ENCODE assay signal across 10 cellular contexts in genomic region chrX:54482839-54483593, GRCh38. TPM values are rescaled to one million over a fixed set of nuclear protein-coding genes. Genes with fewer than 3 reads are reported as not detected.
DNase-seq lines count a peak whose midpoint lies in the region; ATAC-seq and TF ChIP-seq lines count a peak whose summit lies in the region.
"Had no signal": no experiment of that assay in that cellular context is flagged by ENCODE, and none has a peak within 500 bp of the region (broad histone marks: within the 10 kb centered on the region; RNA-seq: fewer than 3 reads in every experiment).

No MANE protein-coding gene starts in this region.

- 0 to 40% methylated on average over 1 to 3 of the region's 21 CpGs for WGBS in gastroesophageal sphincter (ENCODE audit: low coverage in 1 of 2), 2 donors

- peaks cover 10% of the 10 kb centered on the region for H3K27me3 Mint-ChIP-seq in neural progenitor cell (ENCODE audit: insufficient read depth, low read depth)

- TF ChIP-seq POLR2A in gastroesophageal sphincter (IDR thresholded peaks at IDR 0.05): no peak

- H3K4me1 ChIP-seq in ACC112 (ENCODE audit: control insufficient read depth, insufficient read depth, low read length, unreplicated experiment) (peaks cover 13% of the 10 kb centered on the region), gastroesophageal sphincter (peaks cover 0 to 52% (median 0%) of the 10 kb centered on the region in 3 donors), neural progenitor cell (peaks cover 8% of the 10 kb centered on the region)

- H2AFZ ChIP-seq in ACC112 (ENCODE audit: low read length, unreplicated experiment) (no peak overlapping the region), neural progenitor cell (replicated peaks) (no peak overlapping the region)

- peaks cover 42% of the 10 kb centered on the region for H4K20me1 ChIP-seq in neural progenitor cell (ENCODE audit: low read depth)

- no peak for ATAC-seq in gastroesophageal sphincter

- no peak overlapping the region for H3K27ac Mint-ChIP-seq in neural progenitor cell

- no peak for TF ChIP-seq EP300 in gastroesophageal sphincter (IDR thresholded peaks at IDR 0.05)

- POLR2A ChIA-PET in RWPE1 (lab: Yijun Ruan, JAX; ENCODE audit: low non-redundant PET): no interaction called here

- no peak overlapping the region for H3K9ac ChIP-seq in neural progenitor cell

- H3K4me3 Mint-ChIP-seq in neural progenitor cell: peak overlapping the region; percentile 4

- H3K4me2 ChIP-seq in neural progenitor cell: peak overlapping the region; percentile 7

- no peak overlapping the region for H3K4me3 ChIP-seq in ACC112 (ENCODE audit: low read depth, low read length)
- peak overlapping the region; percentile 12 to 37 for H3K4me3 ChIP-seq in gastroesophageal sphincter
- no peak overlapping the region for H3K4me3 ChIP-seq in neural progenitor cell

- CTCF ChIA-PET in RWPE1 (lab: Yijun Ruan, JAX): no interaction called here

- TF ChIP-seq CTCF in RWPE1 (conservative IDR thresholded peaks at IDR 0.05; ENCODE audit: low read depth) (no peak), gastroesophageal sphincter (IDR thresholded peaks at IDR 0.05) (no peak), neural progenitor cell (IDR thresholded peaks at IDR 0.05) (no peak)

- peaks cover 11% of the 10 kb centered on the region for H3K9me3 Mint-ChIP-seq in neural progenitor cell

- no peaks in the 10 kb centered on the region for H3K27me3 ChIP-seq in ACC112 (ENCODE audit: insufficient read depth, low read length)
- no peaks in the 10 kb centered on the region for H3K27me3 ChIP-seq in gastroesophageal sphincter
- H3K27me3 ChIP-seq in neural progenitor cell: no peaks in the 10 kb centered on the region

- DNase-seq in RWPE1 (ENCODE audit: low spot score): no peak
- DNase-seq in neural progenitor cell (ENCODE audit: low spot score): peak; percentile 28
- no peak for DNase-seq in NCI-H187 treated with DMSO at 0.1 percent for 48 hours (lab: John Stamatoyannopoulos, UW)
- DNase-seq in RPMI8226: no peak
- DNase-seq in GM19238 (ENCODE audit: insufficient read length, low spot score): no peak
- DNase-seq in RKO (ENCODE audit: low spot score): no peak
- DNase-seq: Kasumi-1; stimulated activated CD4-positive, alpha-beta T cell treated with anti-CD3 and anti-CD28 coated beads, Interleukin-1b, Interleukin-23, amount 100 ng/mL, for 48 hours had no signal

- no peaks in the 10 kb centered on the region for H3K36me3 Mint-ChIP-seq in neural progenitor cell

- H3K79me2 ChIP-seq in ACC112 (ENCODE audit: control insufficient read depth, insufficient read depth, low read length, unreplicated experiment) (peaks cover 14% of the 10 kb centered on the region), neural progenitor cell (ENCODE audit: low read depth) (peaks cover 38% of the 10 kb centered on the region)

- no peaks in the 10 kb centered on the region for H3F3A ChIP-seq in neural progenitor cell (ENCODE audit: low read depth)

- H3K36me3 ChIP-seq in ACC112 (ENCODE audit: insufficient read depth, low read length) (no peaks in the 10 kb centered on the region), gastroesophageal sphincter (no peaks in the 10 kb centered on the region), neural progenitor cell (no peaks in the 10 kb centered on the region)

- peaks cover 42% of the 10 kb centered on the region for H3K4me1 Mint-ChIP-seq in neural progenitor cell

- H3K27ac ChIP-seq in ACC112 (ENCODE audit: low read depth, low read length) (peak overlapping the region; percentile 30), RWPE1 (peak overlapping the region; percentile 17; the same call in 1 of the 2 replicates), gastroesophageal sphincter (peak overlapping the region in 3 of 4 donors; percentile 66 to 73 (median 73)), neural progenitor cell (no peak overlapping the region)

- H3K9me3 ChIP-seq in gastroesophageal sphincter (no peaks in the 10 kb centered on the region), neural progenitor cell (ENCODE audit: low read depth) (no peaks in the 10 kb centered on the region)

RNA-seq across cellular contexts. Expression of gene FGD1, which starts 13.0 kb away (rescaled TPM):
- total RNA-seq in gastroesophageal sphincter (10 to 100 TPM in 1 of 4 donors, 1 to 10 TPM in 3; 4.2 to 12.0 (median 7.2) TPM), neural progenitor cell (ENCODE audit: low replicate concordance) (8.8 and 16.4 TPM in 2 replicates)

RNA-seq across cellular contexts. Expression of gene TSR2, which starts 42.8 kb away (rescaled TPM):
- 10 to 100 TPM; 30.4 to 39.5 (median 34.7) TPM for total RNA-seq in gastroesophageal sphincter
- 13.3 and 15.8 TPM in 2 replicates for total RNA-seq in neural progenitor cell (ENCODE audit: low replicate concordance)

RNA-seq across cellular contexts. Expression of gene GNL3L, which starts 47.0 kb away (rescaled TPM):
- total RNA-seq in gastroesophageal sphincter: 10 to 100 TPM; 20.9 to 34.4 (median 24.2) TPM
- 19.3 and 28.1 TPM in 2 replicates for total RNA-seq in neural progenitor cell (ENCODE audit: low replicate concordance)

Comparison
In these comparisons a context has a peak if more than half of its experiments do, and no peak if none do; other contexts are left out.
1. H3K4me3 ChIP-seq: peak in gastroesophageal sphincter (2 of 2); none in ACC112 (single experiment) and neural progenitor cell (single experiment).